Comparison of ENCODE assay signal across 31 cellular contexts in genomic region chr3:44029100-44029499, GRCh38.
"Had no signal": no experiment of that assay in that cellular context is flagged by ENCODE, and none has a peak within 500 bp of the region (broad histone marks: within the 10 kb centered on the region; RNA-seq: fewer than 3 reads in every experiment).

No MANE protein-coding gene starts in this region.

- H3K9me3 ChIP-seq: adrenal gland, breast epithelium had no signal

- FAIRE-seq: endometrium, endothelial cell of umbilical vein, frontal cortex, TTC549 had no signal

- ATAC-seq: activated CD8-positive, alpha-beta T cell treated with anti-CD3 and anti-CD28 coated beads for 36 hours; activated naive CD8-positive, alpha-beta T cell treated with anti-CD3 and anti-CD28 coated beads, Interleukin-2, amount 50 U/mL, for 24 hours; WTC11 had no signal

- H3K4me3 ChIP-seq: adrenal gland, breast epithelium had no signal

- DNase-seq: activated CD4-positive, alpha-beta T cell treated with anti-CD3 and anti-CD28 coated beads for 48 hours; activated CD4-positive, alpha-beta T cell treated with anti-CD3 and anti-CD28 coated beads, Interleukin-2, amount 50 U/mL, for 1 hour; activated CD4-positive, alpha-beta T cell treated with anti-CD3 and anti-CD28 coated beads, Interleukin-2, amount 50 U/mL, for 48 hours; activated CD8-positive, alpha-beta memory T cell treated with anti-CD3 and anti-CD28 coated beads for 24 hours; activated CD8-positive, alpha-beta T cell treated with anti-CD3 and anti-CD28 coated beads for 36 hours; activated effector memory CD4-positive, alpha-beta T cell treated with anti-CD3 and anti-CD28 coated beads, Interleukin-2, amount 50 U/mL, for 16 hours; activated naive CD4-positive, alpha-beta T cell treated with anti-CD3 and anti-CD28 coated beads for 36 hours; activated naive CD8-positive, alpha-beta T cell treated with anti-CD3 and anti-CD28 coated beads for 36 hours; activated naive CD8-positive, alpha-beta T cell treated with anti-CD3 and anti-CD28 coated beads, Interleukin-2, amount 50 U/mL, for 24 hours; activated T-cell treated with anti-CD3 and anti-CD28 coated beads, Interleukin-2, amount 50 U/mL, for 48 hours; adrenal gland; amygdala; aorta; cortex of kidney; dermis blood vessel endothelial cell; effector CD4-positive, alpha-beta T cell; foreskin fibroblast; T-helper 2 cell had no signal

- H3K4me1 ChIP-seq: adrenal gland, breast epithelium had no signal

- H3K4me3 Mint-ChIP-seq: activated CD8-positive, alpha-beta T cell treated with anti-CD3 and anti-CD28 coated beads for 36 hours; activated naive CD4-positive, alpha-beta T cell treated with anti-CD3 and anti-CD28 coated beads for 36 hours; activated naive CD4-positive, alpha-beta T cell treated with anti-CD3 and anti-CD28 coated beads, Interleukin-2, amount 50 U/mL, for 24 hours; activated naive CD8-positive, alpha-beta T cell treated with anti-CD3 and anti-CD28 coated beads for 36 hours; activated naive CD8-positive, alpha-beta T cell treated with anti-CD3 and anti-CD28 coated beads, Interleukin-2, amount 50 U/mL, for 24 hours; activated T-helper 1 cell treated with anti-CD3 and anti-CD28 coated beads, Interleukin-12 subunit alpha, Interleukin-12 subunit beta, Interleukin-2, Interleukin-4 antibody, amounts not matched to agents 30 ng/mL and 10 ng/mL and 1 ng/mL, durations not matched to agents 14 hours and 24 hours and 36 hours; brain; central memory CD8-positive, alpha-beta T cell; WTC11 had no signal

- H3K36me3 ChIP-seq: adrenal gland, breast epithelium had no signal

- H3K27ac ChIP-seq: adrenal gland, breast epithelium, epithelial cell of prostate, VCaP had no signal

- H3K36me3 Mint-ChIP-seq: activated naive CD4-positive, alpha-beta T cell treated with anti-CD3 and anti-CD28 coated beads, Interleukin-2, amount 50 U/mL, for 24 hours; activated naive CD8-positive, alpha-beta T cell treated with anti-CD3 and anti-CD28 coated beads for 36 hours; brain; WTC11 had no signal

- H3K4me1 Mint-ChIP-seq: activated naive CD4-positive, alpha-beta T cell treated with anti-CD3 and anti-CD28 coated beads, Interleukin-2, amount 50 U/mL, for 24 hours; activated naive CD8-positive, alpha-beta T cell treated with anti-CD3 and anti-CD28 coated beads for 36 hours; activated naive CD8-positive, alpha-beta T cell treated with anti-CD3 and anti-CD28 coated beads, Interleukin-2, amount 50 U/mL, for 24 hours; central memory CD8-positive, alpha-beta T cell had no signal

- H3K27ac Mint-ChIP-seq: activated CD8-positive, alpha-beta T cell treated with anti-CD3 and anti-CD28 coated beads for 36 hours; activated naive CD4-positive, alpha-beta T cell treated with anti-CD3 and anti-CD28 coated beads for 36 hours; activated naive CD4-positive, alpha-beta T cell treated with anti-CD3 and anti-CD28 coated beads, Interleukin-2, amount 50 U/mL, for 24 hours; activated naive CD8-positive, alpha-beta T cell treated with anti-CD3 and anti-CD28 coated beads for 36 hours; activated naive CD8-positive, alpha-beta T cell treated with anti-CD3 and anti-CD28 coated beads, Interleukin-2, amount 50 U/mL, for 24 hours; activated T-helper 1 cell treated with anti-CD3 and anti-CD28 coated beads, Interleukin-12 subunit alpha, Interleukin-12 subunit beta, Interleukin-2, Interleukin-4 antibody, amounts not matched to agents 30 ng/mL and 10 ng/mL and 1 ng/mL, durations not matched to agents 14 hours and 24 hours and 36 hours; activated T-helper 2 cell treated with anti-CD3 and anti-CD28 coated beads, Interferon-gamma antibody, Interleukin-2, Interleukin-4, amounts not matched to agents 10 μg/mL and 5 μg/mL and 100 μg/mL, durations not matched to agents 14 hours and 24 hours and 36 hours; brain; WTC11 had no signal

- H3K9me3 Mint-ChIP-seq: activated CD8-positive, alpha-beta T cell treated with anti-CD3 and anti-CD28 coated beads for 36 hours; activated naive CD4-positive, alpha-beta T cell treated with anti-CD3 and anti-CD28 coated beads for 36 hours; activated naive CD4-positive, alpha-beta T cell treated with anti-CD3 and anti-CD28 coated beads, Interleukin-2, amount 50 U/mL, for 24 hours; activated naive CD8-positive, alpha-beta T cell treated with anti-CD3 and anti-CD28 coated beads for 36 hours; activated naive CD8-positive, alpha-beta T cell treated with anti-CD3 and anti-CD28 coated beads, Interleukin-2, amount 50 U/mL, for 24 hours; activated T-helper 1 cell treated with anti-CD3 and anti-CD28 coated beads, Interleukin-12 subunit alpha, Interleukin-12 subunit beta, Interleukin-2, Interleukin-4 antibody, amounts not matched to agents 30 ng/mL and 10 ng/mL and 1 ng/mL, durations not matched to agents 14 hours and 24 hours and 36 hours; activated T-helper 2 cell treated with anti-CD3 and anti-CD28 coated beads, Interferon-gamma antibody, Interleukin-2, Interleukin-4, amounts not matched to agents 10 μg/mL and 5 μg/mL and 100 μg/mL, durations not matched to agents 14 hours and 24 hours and 36 hours; brain; central memory CD8-positive, alpha-beta T cell; WTC11 had no signal
